ENCODE assay signal across 15 cellular contexts in the genomic region with DNA sequence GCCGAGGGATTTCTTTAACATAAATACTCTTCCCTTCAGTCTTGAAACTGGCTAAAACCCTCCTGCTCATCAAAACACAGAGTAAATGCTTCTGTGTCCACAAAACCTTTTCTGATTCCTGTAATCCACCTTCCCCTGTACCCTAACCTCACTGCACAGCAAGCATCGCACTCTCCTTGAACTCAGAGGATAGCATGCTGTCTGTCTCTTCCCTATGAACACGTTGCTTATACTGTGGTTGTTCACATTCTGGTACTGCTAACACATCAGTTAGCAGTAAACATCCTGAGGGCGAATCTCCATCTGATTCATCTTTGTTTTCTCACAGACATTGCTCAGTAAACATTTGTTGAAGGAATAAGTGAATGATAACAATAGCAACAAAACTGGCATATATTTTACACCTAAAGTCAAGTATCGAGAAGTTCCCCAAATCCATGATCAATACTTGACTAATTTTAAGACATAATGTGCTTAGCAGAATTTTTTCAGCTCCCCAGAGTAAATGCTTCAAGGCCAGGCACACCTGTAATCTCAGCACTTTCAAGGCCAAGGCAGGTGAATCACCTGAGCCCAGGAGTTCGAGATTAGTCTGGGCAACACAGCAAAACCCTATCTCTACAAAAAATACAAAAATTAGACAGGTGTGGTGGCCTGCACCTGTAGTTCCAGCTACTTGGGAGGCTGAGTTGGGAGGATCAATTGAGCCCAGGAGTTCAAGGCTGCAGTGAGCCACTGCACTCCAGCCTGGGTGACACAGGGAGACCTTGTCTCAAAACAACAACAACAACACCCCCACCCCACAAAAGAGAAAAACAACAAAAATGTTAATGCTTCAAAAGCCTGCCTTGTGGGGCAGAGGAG. TPM values are rescaled to one million over a fixed set of nuclear protein-coding genes. Genes with fewer than 3 reads are reported as not detected.
DNase-seq lines count a peak whose midpoint lies in the region; ATAC-seq and TF ChIP-seq lines count a peak whose summit lies in the region.
"Had no signal": no experiment of that assay in that cellular context is flagged by ENCODE, and none has a peak within 500 bp of the region (broad histone marks: within the 10 kb centered on the region; RNA-seq: fewer than 3 reads in every experiment).

No MANE protein-coding gene starts in this region.

- WGBS in upper lobe of left lung, 2 donors: 65 to 75% methylated on average over 6 of the region's 6 CpGs

- H3K27me3 Mint-ChIP-seq in activated naive CD4-positive, alpha-beta T cell treated with anti-CD3 and anti-CD28 coated beads, Interleukin-2, amount 50 U/mL, for 24 hours: no peaks in the 10 kb centered on the region

- H3K9me3 ChIP-seq in left lung: no peaks in the 10 kb centered on the region
- H3K9me3 ChIP-seq in upper lobe of left lung: no peaks in the 10 kb centered on the region
- no peaks in the 10 kb centered on the region for H3K9me3 ChIP-seq in MG63

- no peak for DNase-seq in activated naive CD4-positive, alpha-beta T cell treated with Interleukin-2 at 50 U/mL for 16 hours
- peak in 1 of 2 donors; percentile 30 for DNase-seq in activated naive CD4-positive, alpha-beta T cell treated with anti-CD3 and anti-CD28 coated beads, Interleukin-2, amount 50 U/mL, for 72 hours (ENCODE audit: low spot score in 2 of 2)
- DNase-seq in left lung (no peak), upper lobe of left lung (no peak), MG63 (no peak), NCI-H524 (lab: John Stamatoyannopoulos, UW) (no peak), iPS-NIHi11 (ENCODE audit: low spot score) (no peak)
- DNase-seq: amniotic stem cell, NCI-H446, retina, Right ventricle myocardium superior had no signal

- TF ChIP-seq EP300 in upper lobe of left lung (IDR thresholded peaks at IDR 0.05): peak in 1 of 4 donors; percentile 77

- H3K27me3 ChIP-seq in left lung: no peaks in the 10 kb centered on the region
- no peaks in the 10 kb centered on the region for H3K27me3 ChIP-seq in upper lobe of left lung
- H3K27me3 ChIP-seq in MG63: no peaks in the 10 kb centered on the region; the same call in 1 of the 2 replicates

- H3K27ac ChIP-seq in left lung (peak overlapping the region; percentile 2 to 75), upper lobe of left lung (peak overlapping the region; percentile 59 to 83 (median 76))
- H3K27ac ChIP-seq: HL-60, VCaP had no signal

- H3K36me3 Mint-ChIP-seq in activated naive CD4-positive, alpha-beta T cell treated with anti-CD3 and anti-CD28 coated beads, Interleukin-2, amount 50 U/mL, for 24 hours: peaks cover 4% of the 10 kb centered on the region
- peaks cover 4 to 11% of the 10 kb centered on the region in 2 donors for H3K36me3 Mint-ChIP-seq in activated naive CD4-positive, alpha-beta T cell treated with anti-CD3 and anti-CD28 coated beads, Interleukin-2, amount 50 U/mL, for 72 hours

- peaks cover 73% of the 10 kb centered on the region for H3K4me1 Mint-ChIP-seq in activated naive CD4-positive, alpha-beta T cell treated with anti-CD3 and anti-CD28 coated beads, Interleukin-2, amount 50 U/mL, for 24 hours

- no peak overlapping the region for H3K4me3 ChIP-seq in left lung
- H3K4me3 ChIP-seq in upper lobe of left lung: no peak overlapping the region
- H3K4me3 ChIP-seq in MG63: no peak overlapping the region

- peak overlapping the region; percentile 93 for H3K27ac Mint-ChIP-seq in activated naive CD4-positive, alpha-beta T cell treated with anti-CD3 and anti-CD28 coated beads, Interleukin-2, amount 50 U/mL, for 24 hours
- H3K27ac Mint-ChIP-seq in activated naive CD4-positive, alpha-beta T cell treated with anti-CD3 and anti-CD28 coated beads, Interleukin-2, amount 50 U/mL, for 72 hours: peak overlapping the region; percentile 53 to 100
- H3K27ac Mint-ChIP-seq: mesothelial cell of epicardium had no signal

- TF ChIP-seq CTCF in left lung (IDR thresholded peaks at IDR 0.05): no peak
- no peak for TF ChIP-seq CTCF in upper lobe of left lung (IDR thresholded peaks at IDR 0.05)

- ATAC-seq in activated naive CD4-positive, alpha-beta T cell treated with anti-CD3 and anti-CD28 coated beads, Interleukin-2, amount 50 U/mL, for 72 hours: peak in 1 of 2 donors; percentile 14
- no peak for ATAC-seq in left lung
- ATAC-seq in upper lobe of left lung (ENCODE audit: low FRiP score in 2 of 2): no peak

- no peaks in the 10 kb centered on the region for H3K36me3 ChIP-seq in left lung
- H3K36me3 ChIP-seq in upper lobe of left lung: no peaks in the 10 kb centered on the region
- no peaks in the 10 kb centered on the region for H3K36me3 ChIP-seq in MG63

- peaks cover 2% of the 10 kb centered on the region for H3K9me3 Mint-ChIP-seq in activated naive CD4-positive, alpha-beta T cell treated with anti-CD3 and anti-CD28 coated beads, Interleukin-2, amount 50 U/mL, for 24 hours
- peaks cover 0 to 8% of the 10 kb centered on the region in 2 donors for H3K9me3 Mint-ChIP-seq in activated naive CD4-positive, alpha-beta T cell treated with anti-CD3 and anti-CD28 coated beads, Interleukin-2, amount 50 U/mL, for 72 hours

- TF ChIP-seq POLR2A in upper lobe of left lung (IDR thresholded peaks at IDR 0.05): peak in 1 of 4 donors; percentile 25

- H3K4me1 ChIP-seq in left lung (peaks cover 6 to 45% of the 10 kb centered on the region in 2 donors), upper lobe of left lung (peaks cover 30 to 57% (median 48%) of the 10 kb centered on the region in 4 donors)

- intact Hi-C loops in left lung (cut with DNase I): no loop called here

- peak overlapping the region; percentile 20 for H3K4me3 Mint-ChIP-seq in activated naive CD4-positive, alpha-beta T cell treated with anti-CD3 and anti-CD28 coated beads, Interleukin-2, amount 50 U/mL, for 24 hours
- H3K4me3 Mint-ChIP-seq: mesothelial cell of epicardium had no signal

RNA-seq across cellular contexts. Expression of a gene that starts 45.6 kb away (rescaled TPM):
- 100 to 1,000 TPM in 1 of 2 donors, 10 to 100 TPM in 1; 66.0 to 113 TPM for total RNA-seq in activated naive CD4-positive, alpha-beta T cell treated with anti-CD3 and anti-CD28 coated beads, Interleukin-2, amount 50 U/mL, for 72 hours
- total RNA-seq in left lung (10 to 100 TPM; 47.3 to 63.2 TPM), upper lobe of left lung (100 to 1,000 TPM in 1 of 6 donors, 10 to 100 TPM in 5; 37.7 to 105 (median 57.3) TPM)
- total RNA-seq in MG63 (2014; rRNA removed; shearing (Covaris generic); ENCODE audit: low replicate concordance): 14.2 and 29.3 TPM in 2 replicates
